ENCODE assay signal across 1 cellular context in the genomic region with DNA sequence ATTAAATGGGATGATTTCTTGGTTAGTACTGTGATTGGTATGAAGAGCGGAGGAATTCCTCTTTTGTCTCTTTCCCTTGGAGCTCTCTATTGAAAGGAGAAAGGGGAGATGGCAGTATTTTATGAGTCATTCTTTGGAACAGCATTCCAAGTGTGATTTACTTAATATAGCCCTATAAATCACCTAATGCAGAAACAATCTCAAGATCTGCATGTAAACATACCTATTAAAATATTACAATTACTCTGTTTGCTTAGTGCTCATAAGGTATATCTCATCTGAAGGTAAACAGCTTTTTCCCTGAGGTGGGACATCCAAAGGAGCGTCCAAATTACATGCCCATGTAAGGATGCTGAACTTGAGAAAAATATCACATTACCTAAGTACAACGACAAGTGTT.
TF ChIP-seq lines count a peak whose summit lies in the region.

No MANE protein-coding gene starts in this region.

TF ChIP-seq in HEK293, 187 proteins besides CTCF, POLR2A, EP300 and RAD21 (continued from another document and continues in another):
- no peak for TF ChIP-seq ZNF473 (tag by site-specific recombination; IDR thresholded peaks at IDR 0.05)
- TF ChIP-seq, protein P1, sequence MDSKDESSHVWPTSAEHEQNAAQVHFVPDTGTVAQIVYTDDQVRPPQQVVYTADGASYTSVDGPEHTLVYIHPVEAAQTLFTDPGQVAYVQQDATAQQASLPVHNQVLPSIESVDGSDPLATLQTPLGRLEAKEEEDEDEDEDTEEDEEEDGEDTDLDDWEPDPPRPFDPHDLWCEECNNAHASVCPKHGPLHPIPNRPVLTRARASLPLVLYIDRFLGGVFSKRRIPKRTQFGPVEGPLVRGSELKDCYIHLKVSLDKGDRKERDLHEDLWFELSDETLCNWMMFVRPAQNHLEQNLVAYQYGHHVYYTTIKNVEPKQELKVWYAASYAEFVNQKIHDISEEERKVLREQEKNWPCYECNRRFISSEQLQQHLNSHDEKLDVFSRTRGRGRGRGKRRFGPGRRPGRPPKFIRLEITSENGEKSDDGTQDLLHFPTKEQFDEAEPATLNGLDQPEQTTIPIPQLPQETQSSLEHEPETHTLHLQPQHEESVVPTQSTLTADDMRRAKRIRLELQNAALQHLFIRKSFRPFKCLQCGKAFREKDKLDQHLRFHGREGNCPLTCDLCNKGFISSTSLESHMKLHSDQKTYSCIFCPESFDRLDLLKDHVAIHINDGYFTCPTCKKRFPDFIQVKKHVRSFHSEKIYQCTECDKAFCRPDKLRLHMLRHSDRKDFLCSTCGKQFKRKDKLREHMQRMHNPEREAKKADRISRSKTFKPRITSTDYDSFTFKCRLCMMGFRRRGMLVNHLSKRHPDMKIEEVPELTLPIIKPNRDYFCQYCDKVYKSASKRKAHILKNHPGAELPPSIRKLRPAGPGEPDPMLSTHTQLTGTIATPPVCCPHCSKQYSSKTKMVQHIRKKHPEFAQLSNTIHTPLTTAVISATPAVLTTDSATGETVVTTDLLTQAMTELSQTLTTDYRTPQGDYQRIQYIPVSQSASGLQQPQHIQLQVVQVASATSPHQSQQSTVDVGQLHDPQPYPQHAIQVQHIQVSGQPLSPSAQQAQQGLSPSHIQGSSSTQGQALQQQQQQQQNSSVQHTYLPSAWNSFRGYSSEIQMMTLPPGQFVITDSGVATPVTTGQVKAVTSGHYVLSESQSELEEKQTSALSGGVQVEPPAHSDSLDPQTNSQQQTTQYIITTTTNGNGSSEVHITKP (tag by site-specific recombination; IDR thresholded peaks at IDR 0.05): peak; percentile 96
- TF ChIP-seq ZNF843 (tag by site-specific recombination; IDR thresholded peaks at IDR 0.05): peak; percentile 94
- peak; percentile 42; the same call in 1 of the 2 replicates for TF ChIP-seq SP3 (tag by site-specific recombination; IDR thresholded peaks at IDR 0.05)
- TF ChIP-seq ZNF501 (tag by site-specific recombination; IDR thresholded peaks at IDR 0.05): no peak
- TF ChIP-seq, protein P2, sequence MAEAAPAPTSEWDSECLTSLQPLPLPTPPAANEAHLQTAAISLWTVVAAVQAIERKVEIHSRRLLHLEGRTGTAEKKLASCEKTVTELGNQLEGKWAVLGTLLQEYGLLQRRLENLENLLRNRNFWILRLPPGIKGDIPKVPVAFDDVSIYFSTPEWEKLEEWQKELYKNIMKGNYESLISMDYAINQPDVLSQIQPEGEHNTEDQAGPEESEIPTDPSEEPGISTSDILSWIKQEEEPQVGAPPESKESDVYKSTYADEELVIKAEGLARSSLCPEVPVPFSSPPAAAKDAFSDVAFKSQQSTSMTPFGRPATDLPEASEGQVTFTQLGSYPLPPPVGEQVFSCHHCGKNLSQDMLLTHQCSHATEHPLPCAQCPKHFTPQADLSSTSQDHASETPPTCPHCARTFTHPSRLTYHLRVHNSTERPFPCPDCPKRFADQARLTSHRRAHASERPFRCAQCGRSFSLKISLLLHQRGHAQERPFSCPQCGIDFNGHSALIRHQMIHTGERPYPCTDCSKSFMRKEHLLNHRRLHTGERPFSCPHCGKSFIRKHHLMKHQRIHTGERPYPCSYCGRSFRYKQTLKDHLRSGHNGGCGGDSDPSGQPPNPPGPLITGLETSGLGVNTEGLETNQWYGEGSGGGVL (tag by site-specific recombination; IDR thresholded peaks at IDR 0.05): no peak
- TF ChIP-seq, protein P3, sequence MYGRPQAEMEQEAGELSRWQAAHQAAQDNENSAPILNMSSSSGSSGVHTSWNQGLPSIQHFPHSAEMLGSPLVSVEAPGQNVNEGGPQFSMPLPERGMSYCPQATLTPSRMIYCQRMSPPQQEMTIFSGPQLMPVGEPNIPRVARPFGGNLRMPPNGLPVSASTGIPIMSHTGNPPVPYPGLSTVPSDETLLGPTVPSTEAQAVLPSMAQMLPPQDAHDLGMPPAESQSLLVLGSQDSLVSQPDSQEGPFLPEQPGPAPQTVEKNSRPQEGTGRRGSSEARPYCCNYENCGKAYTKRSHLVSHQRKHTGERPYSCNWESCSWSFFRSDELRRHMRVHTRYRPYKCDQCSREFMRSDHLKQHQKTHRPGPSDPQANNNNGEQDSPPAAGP (tag by site-specific recombination; IDR thresholded peaks at IDR 0.05): peak; percentile 49; the same call in 1 of the 2 replicates
- TF ChIP-seq ZXDB (tag by site-specific recombination; IDR thresholded peaks at IDR 0.05): peak; percentile 87
- TF ChIP-seq HOXD13 (CRISPR knock-in tag; IDR thresholded peaks at IDR 0.05; ENCODE audit: borderline replicate concordance): 0 out of 2 replicates have a peak, but pooled peaks have one; percentile 58
- peak; percentile 80 for TF ChIP-seq IKZF3 (tag by site-specific recombination; IDR thresholded peaks at IDR 0.05)
- TF ChIP-seq, protein P4, sequence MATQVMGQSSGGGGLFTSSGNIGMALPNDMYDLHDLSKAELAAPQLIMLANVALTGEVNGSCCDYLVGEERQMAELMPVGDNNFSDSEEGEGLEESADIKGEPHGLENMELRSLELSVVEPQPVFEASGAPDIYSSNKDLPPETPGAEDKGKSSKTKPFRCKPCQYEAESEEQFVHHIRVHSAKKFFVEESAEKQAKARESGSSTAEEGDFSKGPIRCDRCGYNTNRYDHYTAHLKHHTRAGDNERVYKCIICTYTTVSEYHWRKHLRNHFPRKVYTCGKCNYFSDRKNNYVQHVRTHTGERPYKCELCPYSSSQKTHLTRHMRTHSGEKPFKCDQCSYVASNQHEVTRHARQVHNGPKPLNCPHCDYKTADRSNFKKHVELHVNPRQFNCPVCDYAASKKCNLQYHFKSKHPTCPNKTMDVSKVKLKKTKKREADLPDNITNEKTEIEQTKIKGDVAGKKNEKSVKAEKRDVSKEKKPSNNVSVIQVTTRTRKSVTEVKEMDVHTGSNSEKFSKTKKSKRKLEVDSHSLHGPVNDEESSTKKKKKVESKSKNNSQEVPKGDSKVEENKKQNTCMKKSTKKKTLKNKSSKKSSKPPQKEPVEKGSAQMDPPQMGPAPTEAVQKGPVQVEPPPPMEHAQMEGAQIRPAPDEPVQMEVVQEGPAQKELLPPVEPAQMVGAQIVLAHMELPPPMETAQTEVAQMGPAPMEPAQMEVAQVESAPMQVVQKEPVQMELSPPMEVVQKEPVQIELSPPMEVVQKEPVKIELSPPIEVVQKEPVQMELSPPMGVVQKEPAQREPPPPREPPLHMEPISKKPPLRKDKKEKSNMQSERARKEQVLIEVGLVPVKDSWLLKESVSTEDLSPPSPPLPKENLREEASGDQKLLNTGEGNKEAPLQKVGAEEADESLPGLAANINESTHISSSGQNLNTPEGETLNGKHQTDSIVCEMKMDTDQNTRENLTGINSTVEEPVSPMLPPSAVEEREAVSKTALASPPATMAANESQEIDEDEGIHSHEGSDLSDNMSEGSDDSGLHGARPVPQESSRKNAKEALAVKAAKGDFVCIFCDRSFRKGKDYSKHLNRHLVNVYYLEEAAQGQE (tag by site-specific recombination; IDR thresholded peaks at IDR 0.05): no peak
- TF ChIP-seq SP7 (tag by site-specific recombination; IDR thresholded peaks at IDR 0.05): peak; percentile 94
- TF ChIP-seq, protein P5, sequence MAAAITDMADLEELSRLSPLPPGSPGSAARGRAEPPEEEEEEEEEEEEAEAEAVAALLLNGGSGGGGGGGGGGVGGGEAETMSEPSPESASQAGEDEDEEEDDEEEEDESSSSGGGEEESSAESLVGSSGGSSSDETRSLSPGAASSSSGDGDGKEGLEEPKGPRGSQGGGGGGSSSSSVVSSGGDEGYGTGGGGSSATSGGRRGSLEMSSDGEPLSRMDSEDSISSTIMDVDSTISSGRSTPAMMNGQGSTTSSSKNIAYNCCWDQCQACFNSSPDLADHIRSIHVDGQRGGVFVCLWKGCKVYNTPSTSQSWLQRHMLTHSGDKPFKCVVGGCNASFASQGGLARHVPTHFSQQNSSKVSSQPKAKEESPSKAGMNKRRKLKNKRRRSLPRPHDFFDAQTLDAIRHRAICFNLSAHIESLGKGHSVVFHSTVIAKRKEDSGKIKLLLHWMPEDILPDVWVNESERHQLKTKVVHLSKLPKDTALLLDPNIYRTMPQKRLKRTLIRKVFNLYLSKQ (tag by site-specific recombination; IDR thresholded peaks at IDR 0.05; ENCODE audit: borderline replicate concordance): no peak
- TF ChIP-seq, protein P6, sequence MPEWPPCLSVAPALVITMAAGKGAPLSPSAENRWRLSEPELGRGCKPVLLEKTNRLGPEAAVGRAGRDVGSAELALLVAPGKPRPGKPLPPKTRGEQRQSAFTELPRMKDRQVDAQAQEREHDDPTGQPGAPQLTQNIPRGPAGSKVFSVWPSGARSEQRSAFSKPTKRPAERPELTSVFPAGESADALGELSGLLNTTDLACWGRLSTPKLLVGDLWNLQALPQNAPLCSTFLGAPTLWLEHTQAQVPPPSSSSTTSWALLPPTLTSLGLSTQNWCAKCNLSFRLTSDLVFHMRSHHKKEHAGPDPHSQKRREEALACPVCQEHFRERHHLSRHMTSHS (tag by site-specific recombination; IDR thresholded peaks at IDR 0.05): no peak
- TF ChIP-seq ZNF292 (tag by site-specific recombination; IDR thresholded peaks at IDR 0.05; ENCODE audit: borderline replicate concordance, low read depth): no peak
- TF ChIP-seq ZNF311 (tag by site-specific recombination; IDR thresholded peaks at IDR 0.05; ENCODE audit: borderline replicate concordance): no peak
- TF ChIP-seq, protein P7, sequence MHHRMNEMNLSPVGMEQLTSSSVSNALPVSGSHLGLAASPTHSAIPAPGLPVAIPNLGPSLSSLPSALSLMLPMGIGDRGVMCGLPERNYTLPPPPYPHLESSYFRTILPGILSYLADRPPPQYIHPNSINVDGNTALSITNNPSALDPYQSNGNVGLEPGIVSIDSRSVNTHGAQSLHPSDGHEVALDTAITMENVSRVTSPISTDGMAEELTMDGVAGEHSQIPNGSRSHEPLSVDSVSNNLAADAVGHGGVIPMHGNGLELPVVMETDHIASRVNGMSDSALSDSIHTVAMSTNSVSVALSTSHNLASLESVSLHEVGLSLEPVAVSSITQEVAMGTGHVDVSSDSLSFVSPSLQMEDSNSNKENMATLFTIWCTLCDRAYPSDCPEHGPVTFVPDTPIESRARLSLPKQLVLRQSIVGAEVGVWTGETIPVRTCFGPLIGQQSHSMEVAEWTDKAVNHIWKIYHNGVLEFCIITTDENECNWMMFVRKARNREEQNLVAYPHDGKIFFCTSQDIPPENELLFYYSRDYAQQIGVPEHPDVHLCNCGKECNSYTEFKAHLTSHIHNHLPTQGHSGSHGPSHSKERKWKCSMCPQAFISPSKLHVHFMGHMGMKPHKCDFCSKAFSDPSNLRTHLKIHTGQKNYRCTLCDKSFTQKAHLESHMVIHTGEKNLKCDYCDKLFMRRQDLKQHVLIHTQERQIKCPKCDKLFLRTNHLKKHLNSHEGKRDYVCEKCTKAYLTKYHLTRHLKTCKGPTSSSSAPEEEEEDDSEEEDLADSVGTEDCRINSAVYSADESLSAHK (tag by site-specific recombination; IDR thresholded peaks at IDR 0.05): peak; percentile 87
- peak; percentile 78; the same call in 1 of the 2 replicates for TF ChIP-seq GLI2 (tag by site-specific recombination; IDR thresholded peaks at IDR 0.05; ENCODE audit: borderline replicate concordance, low read depth)
- no peak for TF ChIP-seq SALL2 (tag by site-specific recombination; IDR thresholded peaks at IDR 0.05; ENCODE audit: borderline replicate concordance)
- TF ChIP-seq ZNF610 (tag by site-specific recombination; IDR thresholded peaks at IDR 0.05; ENCODE audit: borderline replicate concordance): peak; percentile 79; the same call in 1 of the 2 replicates
- TF ChIP-seq, protein P8, sequence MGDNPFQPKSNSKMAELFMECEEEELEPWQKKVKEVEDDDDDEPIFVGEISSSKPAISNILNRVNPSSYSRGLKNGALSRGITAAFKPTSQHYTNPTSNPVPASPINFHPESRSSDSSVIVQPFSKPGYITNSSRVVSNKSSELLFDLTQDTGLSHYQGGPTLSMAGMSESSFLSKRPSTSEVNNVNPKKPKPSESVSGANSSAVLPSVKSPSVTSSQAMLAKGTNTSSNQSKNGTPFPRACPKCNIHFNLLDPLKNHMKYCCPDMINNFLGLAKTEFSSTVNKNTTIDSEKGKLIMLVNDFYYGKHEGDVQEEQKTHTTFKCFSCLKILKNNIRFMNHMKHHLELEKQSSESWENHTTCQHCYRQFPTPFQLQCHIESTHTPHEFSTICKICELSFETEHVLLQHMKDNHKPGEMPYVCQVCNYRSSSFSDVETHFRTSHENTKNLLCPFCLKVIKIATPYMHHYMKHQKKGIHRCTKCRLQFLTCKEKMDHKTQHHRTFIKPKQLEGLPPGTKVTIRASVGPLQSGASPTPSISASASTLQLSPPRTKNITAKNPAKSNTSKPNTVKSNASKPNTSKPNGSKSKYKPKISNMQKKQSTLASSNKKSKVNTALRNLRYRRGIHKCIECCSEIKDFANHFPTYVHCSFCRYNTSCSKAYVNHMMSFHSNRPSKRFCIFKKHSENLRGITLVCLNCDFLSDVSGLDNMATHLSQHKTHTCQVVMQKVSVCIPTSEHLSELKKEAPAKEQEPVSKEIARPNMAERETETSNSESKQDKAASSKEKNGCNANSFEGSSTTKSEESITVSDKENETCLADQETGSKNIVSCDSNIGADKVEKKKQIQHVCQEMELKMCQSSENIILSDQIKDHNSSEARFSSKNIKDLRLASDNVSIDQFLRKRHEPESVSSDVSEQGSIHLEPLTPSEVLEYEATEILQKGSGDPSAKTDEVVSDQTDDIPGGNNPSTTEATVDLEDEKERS (tag by site-specific recombination; IDR thresholded peaks at IDR 0.05): no peak
- no peak for TF ChIP-seq ZSCAN16 (tag by site-specific recombination; IDR thresholded peaks at IDR 0.05)
- TF ChIP-seq ZNF202 (tag by site-specific recombination; IDR thresholded peaks at IDR 0.05; ENCODE audit: borderline replicate concordance): no peak
- TF ChIP-seq ZNF48 (tag by site-specific recombination; IDR thresholded peaks at IDR 0.05): no peak
- TF ChIP-seq, protein P9, sequence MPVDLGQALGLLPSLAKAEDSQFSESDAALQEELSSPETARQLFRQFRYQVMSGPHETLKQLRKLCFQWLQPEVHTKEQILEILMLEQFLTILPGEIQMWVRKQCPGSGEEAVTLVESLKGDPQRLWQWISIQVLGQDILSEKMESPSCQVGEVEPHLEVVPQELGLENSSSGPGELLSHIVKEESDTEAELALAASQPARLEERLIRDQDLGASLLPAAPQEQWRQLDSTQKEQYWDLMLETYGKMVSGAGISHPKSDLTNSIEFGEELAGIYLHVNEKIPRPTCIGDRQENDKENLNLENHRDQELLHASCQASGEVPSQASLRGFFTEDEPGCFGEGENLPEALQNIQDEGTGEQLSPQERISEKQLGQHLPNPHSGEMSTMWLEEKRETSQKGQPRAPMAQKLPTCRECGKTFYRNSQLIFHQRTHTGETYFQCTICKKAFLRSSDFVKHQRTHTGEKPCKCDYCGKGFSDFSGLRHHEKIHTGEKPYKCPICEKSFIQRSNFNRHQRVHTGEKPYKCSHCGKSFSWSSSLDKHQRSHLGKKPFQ (tag by site-specific recombination; IDR thresholded peaks at IDR 0.05): peak; percentile 91
- no peak for TF ChIP-seq ZNF19 (tag by site-specific recombination; IDR thresholded peaks at IDR 0.05; ENCODE audit: low read depth)
- TF ChIP-seq ZNF221 (tag by site-specific recombination; IDR thresholded peaks at IDR 0.05; ENCODE audit: borderline replicate concordance): no peak
- TF ChIP-seq, protein P10, sequence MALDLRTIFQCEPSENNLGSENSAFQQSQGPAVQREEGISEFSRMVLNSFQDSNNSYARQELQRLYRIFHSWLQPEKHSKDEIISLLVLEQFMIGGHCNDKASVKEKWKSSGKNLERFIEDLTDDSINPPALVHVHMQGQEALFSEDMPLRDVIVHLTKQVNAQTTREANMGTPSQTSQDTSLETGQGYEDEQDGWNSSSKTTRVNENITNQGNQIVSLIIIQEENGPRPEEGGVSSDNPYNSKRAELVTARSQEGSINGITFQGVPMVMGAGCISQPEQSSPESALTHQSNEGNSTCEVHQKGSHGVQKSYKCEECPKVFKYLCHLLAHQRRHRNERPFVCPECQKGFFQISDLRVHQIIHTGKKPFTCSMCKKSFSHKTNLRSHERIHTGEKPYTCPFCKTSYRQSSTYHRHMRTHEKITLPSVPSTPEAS (tag by site-specific recombination; IDR thresholded peaks at IDR 0.05): no peak
- no peak for TF ChIP-seq ZNF211 (tag by site-specific recombination; IDR thresholded peaks at IDR 0.05; ENCODE audit: low read depth)
- TF ChIP-seq ZNF350 (tag by site-specific recombination; IDR thresholded peaks at IDR 0.05): no peak
- no peak for TF ChIP-seq MYNN (tag by site-specific recombination; IDR thresholded peaks at IDR 0.05; ENCODE audit: borderline replicate concordance)
- no peak; the same call in 1 of the 2 replicates for TF ChIP-seq ZBTB1 (tag by site-specific recombination; IDR thresholded peaks at IDR 0.05)
